8 cellular contexts compared by ENCODE assay signal in the genomic region with DNA sequence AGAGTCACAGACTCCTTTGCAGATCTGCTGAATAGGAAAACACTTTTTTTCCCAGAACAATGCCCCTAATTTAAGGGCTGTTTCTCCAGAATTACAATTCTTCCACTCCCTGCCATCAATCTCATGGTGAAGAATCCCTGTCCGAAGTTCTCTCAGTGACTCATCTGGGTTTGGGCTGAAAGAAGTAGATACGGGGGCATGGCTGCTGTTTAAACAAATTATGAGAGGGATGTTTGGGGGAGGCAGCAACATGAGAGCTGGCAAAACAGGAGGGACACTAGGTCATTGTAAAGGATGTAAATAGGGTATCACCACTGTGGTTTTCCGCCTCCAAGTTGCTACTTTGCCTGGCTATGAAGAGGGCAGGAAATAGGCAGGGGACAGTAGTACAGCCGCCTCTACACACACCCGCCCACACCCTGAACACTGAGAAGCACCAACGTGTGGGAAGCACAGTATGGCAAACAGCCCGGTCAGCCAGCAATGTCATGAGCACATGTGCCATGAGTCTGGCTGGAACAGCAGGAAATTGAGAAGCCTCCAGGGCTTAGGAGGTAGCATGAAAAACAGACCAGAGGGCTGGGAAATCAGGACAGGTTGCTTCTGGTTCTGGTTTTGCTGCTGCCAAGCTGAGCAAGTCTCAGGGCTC. TPM values are rescaled to one million over a fixed set of nuclear protein-coding genes. Genes with fewer than 3 reads are reported as not detected.
DNase-seq lines count a peak whose midpoint lies in the region; ATAC-seq lines count a peak whose summit lies in the region.

No MANE protein-coding gene starts in this region.

- H3K4me3 Mint-ChIP-seq in T-helper 17 cell = peak overlapping the region; percentile 36

- H3K36me3 Mint-ChIP-seq in T-helper 17 cell (ENCODE audit: low read depth) = no peaks in the 10 kb centered on the region

- no peak for DNase-seq in T-helper 17 cell
- peak; percentile 74 for DNase-seq in foreskin melanocyte
- no peak for DNase-seq in NCI-H146 (lab: John Stamatoyannopoulos, UW)

- no peak overlapping the region for H3K4me3 ChIP-seq in skin epidermis

- peaks cover 10% of the 10 kb centered on the region for H3K4me1 Mint-ChIP-seq in T-helper 17 cell

- no peaks in the 10 kb centered on the region for H3K27me3 Mint-ChIP-seq in T-helper 17 cell

- peak overlapping the region; percentile 49 for H3K27ac Mint-ChIP-seq in T-helper 17 cell

- peak overlapping the region in 14 of 21 experiments; percentile 6 to 72 (median 47) for H3K27ac ChIP-seq in skin epidermis

- H3K9me3 ChIP-seq in T-helper 17 cell (ENCODE audit: control insufficient read depth, low read length, poor library complexity, severe bottlenecking) = no peaks in the 10 kb centered on the region

- ATAC-seq in GM21381 (IDR thresholded peaks at IDR 0.05; ENCODE audit: unreplicated experiment) (peak; percentile 77), T-helper 17 cell (peak; percentile 60), GM21717 (IDR thresholded peaks at IDR 0.05; ENCODE audit: unreplicated experiment) (no peak), GM21576 (IDR thresholded peaks at IDR 0.05; ENCODE audit: unreplicated experiment) (no peak), HG03521 (IDR thresholded peaks at IDR 0.05; ENCODE audit: unreplicated experiment) (no peak)

RNA-seq across cellular contexts. Expression of a gene that starts 17.2 kb away (rescaled TPM):
- 10 to 100 TPM; 69.9 to 87.1 TPM for total RNA-seq in T-helper 17 cell

RNA-seq across cellular contexts. Expression of a gene that starts 38.7 kb away (rescaled TPM):
- 1 to 10 TPM; 1.4 to 1.9 TPM for total RNA-seq in T-helper 17 cell

RNA-seq across cellular contexts. Expression of a gene that starts 39.4 kb away (rescaled TPM):
- total RNA-seq in T-helper 17 cell = not detected

Comparison
In these comparisons a context has a peak if more than half of its experiments do, and no peak if none do; other contexts are left out.
1. ATAC-seq: peak in GM21381 (single experiment) and T-helper 17 cell (single experiment); none in GM21717 (single experiment), GM21576 (single experiment) and HG03521 (single experiment).